ENCODE assay signal across 2 cellular contexts in the genomic region with DNA sequence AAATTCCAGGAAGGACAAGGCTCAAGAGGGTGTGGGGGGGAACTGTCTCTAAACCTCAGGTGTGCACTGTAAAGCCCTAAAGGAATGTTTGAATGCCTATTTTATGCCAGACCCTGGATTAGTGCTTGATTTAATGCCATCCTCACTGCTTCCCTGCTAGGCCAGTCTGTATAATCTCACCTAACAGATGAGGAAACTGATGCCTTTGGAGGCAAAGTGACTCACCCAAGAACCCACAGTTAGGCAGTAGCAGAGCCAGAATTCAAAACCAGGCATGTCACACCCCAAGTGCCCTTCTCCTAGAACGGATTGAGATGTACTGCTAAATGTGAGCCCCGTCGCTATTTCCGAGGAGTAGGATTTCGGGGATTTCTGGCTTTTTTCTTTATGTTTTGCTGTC.
TF ChIP-seq lines count a peak whose summit lies in the region.

No MANE protein-coding gene starts in this region.

TF ChIP-seq in HEK293, 187 proteins besides CTCF, POLR2A, EP300 and RAD21:
- TF ChIP-seq ZNF792 (tag by site-specific recombination; IDR thresholded peaks at IDR 0.05) (no peak), ZNF664 (tag by site-specific recombination; IDR thresholded peaks at IDR 0.05) (peak; percentile 92), ZNF629 (tag by site-specific recombination; IDR thresholded peaks at IDR 0.05) (no peak)

TF ChIP-seq in GM12878, 131 proteins besides CTCF, POLR2A, EP300 and RAD21:
- TF ChIP-seq WRNIP1 (IDR thresholded peaks at IDR 0.05; ENCODE audit: borderline replicate concordance, low read depth, low read length), result no peak
- no peak for TF ChIP-seq POLR2AphosphoS5 (IDR thresholded peaks at IDR 0.05; ENCODE audit: low read length)
- no peak for TF ChIP-seq ZNF622 (IDR thresholded peaks at IDR 0.05)
- TF ChIP-seq MTA2 (IDR thresholded peaks at IDR 0.05; ENCODE audit: low read depth), result no peak
- TF ChIP-seq MYC (IDR thresholded peaks at IDR 0.05; ENCODE audit: insufficient read depth, insufficient read length, insufficient replicate concordance, low read length, severe bottlenecking), result no peak
- TF ChIP-seq MXI1 (IDR thresholded peaks at IDR 0.05; ENCODE audit: low read depth, low read length), result no peak
- TF ChIP-seq, protein P1, sequence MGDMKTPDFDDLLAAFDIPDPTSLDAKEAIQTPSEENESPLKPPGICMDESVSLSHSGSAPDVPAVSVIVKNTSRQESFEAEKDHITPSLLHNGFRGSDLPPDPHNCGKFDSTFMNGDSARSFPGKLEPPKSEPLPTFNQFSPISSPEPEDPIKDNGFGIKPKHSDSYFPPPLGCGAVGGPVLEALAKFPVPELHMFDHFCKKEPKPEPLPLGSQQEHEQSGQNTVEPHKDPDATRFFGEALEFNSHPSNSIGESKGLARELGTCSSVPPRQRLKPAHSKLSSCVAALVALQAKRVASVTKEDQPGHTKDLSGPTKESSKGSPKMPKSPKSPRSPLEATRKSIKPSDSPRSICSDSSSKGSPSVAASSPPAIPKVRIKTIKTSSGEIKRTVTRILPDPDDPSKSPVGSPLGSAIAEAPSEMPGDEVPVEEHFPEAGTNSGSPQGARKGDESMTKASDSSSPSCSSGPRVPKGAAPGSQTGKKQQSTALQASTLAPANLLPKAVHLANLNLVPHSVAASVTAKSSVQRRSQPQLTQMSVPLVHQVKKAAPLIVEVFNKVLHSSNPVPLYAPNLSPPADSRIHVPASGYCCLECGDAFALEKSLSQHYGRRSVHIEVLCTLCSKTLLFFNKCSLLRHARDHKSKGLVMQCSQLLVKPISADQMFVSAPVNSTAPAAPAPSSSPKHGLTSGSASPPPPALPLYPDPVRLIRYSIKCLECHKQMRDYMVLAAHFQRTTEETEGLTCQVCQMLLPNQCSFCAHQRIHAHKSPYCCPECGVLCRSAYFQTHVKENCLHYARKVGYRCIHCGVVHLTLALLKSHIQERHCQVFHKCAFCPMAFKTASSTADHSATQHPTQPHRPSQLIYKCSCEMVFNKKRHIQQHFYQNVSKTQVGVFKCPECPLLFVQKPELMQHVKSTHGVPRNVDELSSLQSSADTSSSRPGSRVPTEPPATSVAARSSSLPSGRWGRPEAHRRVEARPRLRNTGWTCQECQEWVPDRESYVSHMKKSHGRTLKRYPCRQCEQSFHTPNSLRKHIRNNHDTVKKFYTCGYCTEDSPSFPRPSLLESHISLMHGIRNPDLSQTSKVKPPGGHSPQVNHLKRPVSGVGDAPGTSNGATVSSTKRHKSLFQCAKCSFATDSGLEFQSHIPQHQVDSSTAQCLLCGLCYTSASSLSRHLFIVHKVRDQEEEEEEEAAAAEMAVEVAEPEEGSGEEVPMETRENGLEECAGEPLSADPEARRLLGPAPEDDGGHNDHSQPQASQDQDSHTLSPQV (IDR thresholded peaks at IDR 0.05), result no peak
- TF ChIP-seq GATAD2B (conservative IDR thresholded peaks at IDR 0.05; ENCODE audit: low read depth), result no peak
- TF ChIP-seq EED (IDR thresholded peaks at IDR 0.05; ENCODE audit: low read depth), result no peak
